ENCODE assay signal across 1 cellular context in genomic region chr19:13102416-13102665, GRCh38.
TF ChIP-seq lines count a peak whose summit lies in the region.

No MANE protein-coding gene starts in this region.

TF ChIP-seq in liver, 16 proteins besides CTCF, POLR2A, EP300 and RAD21:
- TF ChIP-seq REST (IDR thresholded peaks at IDR 0.05) (no peak), FOXA2 (IDR thresholded peaks at IDR 0.05) (no peak), NR2F2 (IDR thresholded peaks at IDR 0.05) (no peak), ZBTB33 (IDR thresholded peaks at IDR 0.05) (no peak), ATF3 (IDR thresholded peaks at IDR 0.05) (no peak), FOXA1 (IDR thresholded peaks at IDR 0.05) (no peak), SP1 (IDR thresholded peaks at IDR 0.05) (no peak), MAX (IDR thresholded peaks at IDR 0.05) (no peak), JUND (IDR thresholded peaks at IDR 0.05) (no peak)
